8 cellular contexts compared by ENCODE assay signal in the genomic region with DNA sequence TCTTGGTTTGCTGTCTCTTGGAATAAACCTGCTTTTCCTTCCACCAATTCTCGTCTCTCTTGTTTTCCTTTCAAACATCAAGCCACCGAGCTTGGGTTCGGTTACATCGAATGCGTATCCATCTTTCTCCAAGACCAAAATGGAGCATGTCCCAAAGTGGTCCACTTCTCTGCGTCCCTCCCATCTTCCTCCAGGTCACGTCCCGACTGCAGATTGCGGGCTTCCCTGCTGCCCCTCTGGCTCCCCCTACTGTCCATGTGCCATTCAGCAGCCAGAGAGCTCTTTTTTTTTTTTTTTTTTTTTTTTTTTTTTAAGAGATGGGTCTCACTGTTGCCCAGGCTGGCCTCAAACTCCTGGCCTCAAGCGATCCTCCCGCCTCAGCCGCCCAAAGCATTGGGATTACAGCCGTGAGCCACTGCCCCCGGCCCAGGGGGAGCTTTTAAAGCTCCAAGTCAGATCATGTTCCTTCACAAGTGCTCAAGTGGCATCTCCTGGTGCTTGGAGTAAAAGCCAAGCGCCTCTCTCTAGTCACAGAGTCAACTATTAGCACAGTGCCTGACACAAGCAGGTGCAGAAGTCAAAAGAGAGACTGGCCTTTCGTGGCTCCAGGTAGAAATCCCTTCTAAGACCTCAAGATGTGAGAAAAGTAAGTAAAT. TPM values are rescaled to one million over a fixed set of nuclear protein-coding genes. Genes with fewer than 3 reads are reported as not detected.
A peak's percentile ranks its signal among the peaks of the same experiment; 100 is the strongest.
DNase-seq lines count a peak whose midpoint lies in the region; ATAC-seq, FAIRE-seq and TF ChIP-seq lines count a peak whose summit lies in the region.

No MANE protein-coding gene starts in this region.

- FAIRE-seq in pancreas (lab: Jason Lieb, UNC) = peak; percentile 20

- H3K27me3 Mint-ChIP-seq in CD14-positive monocyte (ENCODE audit: low read depth in 3 of 3) (peaks cover 10 to 17% (median 16%) of the 10 kb centered on the region in 3 donors), type B pancreatic cell (peaks cover 42% of the 10 kb centered on the region)

- H3K9me3 Mint-ChIP-seq in CD14-positive monocyte (peaks cover 0 to 5% (median 0%) of the 10 kb centered on the region in 7 donors), type B pancreatic cell (no peaks in the 10 kb centered on the region)

- H3K27me3 ChIP-seq in pancreas = no peaks in the 10 kb centered on the region

- H3K36me3 ChIP-seq in pancreas = no peaks in the 10 kb centered on the region

- H3K4me3 Mint-ChIP-seq in CD14-positive monocyte (no peak overlapping the region), type B pancreatic cell (no peak overlapping the region)

- no peak for DNase-seq in CD14-positive monocyte (ENCODE audit: low spot score)
- DNase-seq in HCEC 1CT = peak; percentile 64
- DNase-seq in activated T-cell treated with anti-CD3 and anti-CD28 coated beads, Interleukin-2, amount 50 U/mL, for 48 hours = peak; percentile 75 to 81
- peak; percentile 72 for DNase-seq in fibroblast of pulmonary artery (ENCODE audit: low read depth)
- DNase-seq in pancreas = peak in 5 of 6 donors; percentile 49 to 81 (median 64)
- no peak for DNase-seq in type B pancreatic cell (ENCODE audit: extremely low spot score, unreplicated experiment)

- no peaks in the 10 kb centered on the region for H3K4me1 Mint-ChIP-seq in CD14-positive monocyte
- H3K4me1 Mint-ChIP-seq in type B pancreatic cell (ENCODE audit: unreplicated experiment) = peaks cover 3% of the 10 kb centered on the region

- intact Hi-C loops in CD14-positive monocyte (cut with micrococcal nuclease) = no loop called here
- intact Hi-C loops in pancreas (cut with DNase I) = no loop called here

- H3K4me3 ChIP-seq in fibroblast of pulmonary artery (replicated peaks; ENCODE audit: low read depth, low read length) = no peak overlapping the region
- no peak overlapping the region for H3K4me3 ChIP-seq in pancreas

- no peak overlapping the region for H3K27ac ChIP-seq in pancreas

- 8 to 12% methylated on average over 16 of the region's 16 CpGs for WGBS in pancreas, 2 donors

- H3K27ac Mint-ChIP-seq in CD14-positive monocyte = no peak overlapping the region
- H3K27ac Mint-ChIP-seq in type B pancreatic cell = no peak overlapping the region

- TF ChIP-seq CTCF in CD14-positive monocyte (IDR thresholded peaks at IDR 0.05) = peak; percentile 76
- peak; percentile 87 for TF ChIP-seq CTCF in fibroblast of pulmonary artery (IDR thresholded peaks at IDR 0.05; ENCODE audit: low read length, missing control alignments)
- peak; percentile 38 to 64 (median 60) for TF ChIP-seq CTCF in pancreas (IDR thresholded peaks at IDR 0.05)
- peak; percentile 86 for TF ChIP-seq CTCF in type B pancreatic cell (conservative IDR thresholded peaks at IDR 0.05)

- no peaks in the 10 kb centered on the region for H3K4me1 ChIP-seq in pancreas

- no peaks in the 10 kb centered on the region for H3K9me3 ChIP-seq in pancreas

- ATAC-seq in pancreas (peak; percentile 65 to 91 (median 74)), HG02870 (IDR thresholded peaks at IDR 0.05; ENCODE audit: unreplicated experiment) (no peak)

- H3K36me3 Mint-ChIP-seq in CD14-positive monocyte = no peaks in the 10 kb centered on the region
- H3K36me3 Mint-ChIP-seq in type B pancreatic cell = no peaks in the 10 kb centered on the region

TF ChIP-seq in PFSK-1, 5 proteins besides CTCF, POLR2A, EP300 and RAD21:
- TF ChIP-seq FOXP2 (optimal IDR thresholded peaks at IDR 0.05; ENCODE audit: borderline replicate concordance, extremely low read depth, extremely low read length, insufficient read depth) (peak; percentile 33), TAF1 (IDR thresholded peaks at IDR 0.05; ENCODE audit: borderline replicate concordance, insufficient read depth, low read length) (no peak), SIN3A (IDR thresholded peaks at IDR 0.05; ENCODE audit: borderline replicate concordance, insufficient read depth, low read length) (no peak), POLR2AphosphoS5 (IDR thresholded peaks at IDR 0.05; ENCODE audit: low read depth, low read length) (no peak), REST (IDR thresholded peaks at IDR 0.05; ENCODE audit: insufficient read depth in 1 of 2, low read depth in 2 of 2, low read length in 2 of 2) (0 out of 4 replicates have a peak, but pooled peaks of 1 of the 2 experiments have one; percentile 13)

RNA-seq across cellular contexts. Expression of gene COL5A3, which starts 10.0 kb away (rescaled TPM):
- polyA plus RNA-seq in CD14-positive monocyte (not detected), pancreas (1 to 10 TPM; 6.4 to 8.7 TPM)
- polyA plus RNA-seq in PFSK-1 (2012; ENCODE audit: insufficient read length, low read depth) = 7.2 TPM
- total RNA-seq in pancreas (1 to 10 TPM; 1.0 to 4.0 (median 2.0) TPM), type B pancreatic cell (ENCODE audit: low replicate concordance) (1.1 and 6.2 TPM in 2 replicates)

RNA-seq across cellular contexts. Expression of gene RDH8, which starts 13.0 kb away (rescaled TPM):
- polyA plus RNA-seq in CD14-positive monocyte (not detected), pancreas (not detected)
- not detected for polyA plus RNA-seq in PFSK-1 (2012; ENCODE audit: insufficient read length, low read depth)
- total RNA-seq in pancreas (not detected), type B pancreatic cell (ENCODE audit: low replicate concordance) (not detected in 2 replicates)

Comparison
In these comparisons a context has a peak if more than half of its experiments do, and no peak if none do; other contexts are left out.
1. DNase-seq: peak in HCEC 1CT (single experiment), activated T-cell treated with anti-CD3 and anti-CD28 coated beads, Interleukin-2, amount 50 U/mL, for 48 hours (2 of 2), fibroblast of pulmonary artery (single experiment) and pancreas (5 of 6); none in CD14-positive monocyte (single experiment) and type B pancreatic cell (single experiment).
2. Peak in every context shown above with its lines, with median percentiles within 50 percentile points of each other: CTCF ChIP-seq.